In genomic region chr5:131794596-131794995, GRCh38 we compare ENCODE assay signal across 8 cellular contexts. TPM values are rescaled to one million over a fixed set of nuclear protein-coding genes. Genes with fewer than 3 reads are reported as not detected.
DNase-seq lines count a peak whose midpoint lies in the region; ATAC-seq lines count a peak whose summit lies in the region.

No MANE protein-coding gene starts in this region.

- WGBS in mesenchymal stem cell = 60% methylated on average over 1 of the region's 4 CpGs

- no peak overlapping the region for H4K91ac ChIP-seq in mesenchymal stem cell (ENCODE audit: low read length)

- H4K8ac ChIP-seq in mesenchymal stem cell (ENCODE audit: low read length) = no peak overlapping the region

- intact Hi-C loops in activated CD4-positive, alpha-beta memory T cell treated with anti-CD3 and anti-CD28 coated beads for 36 hours (cut with micrococcal nuclease) = no loop called here

- H3K27me3 Mint-ChIP-seq in activated CD4-positive, alpha-beta memory T cell treated with anti-CD3 and anti-CD28 coated beads for 36 hours = no peaks in the 10 kb centered on the region

- peak; percentile 20 for ATAC-seq in GM19395 (IDR thresholded peaks at IDR 0.05; ENCODE audit: unreplicated experiment)
- ATAC-seq in HG03108 (IDR thresholded peaks at IDR 0.05; ENCODE audit: unreplicated experiment) = no peak
- ATAC-seq in HG02840 (IDR thresholded peaks at IDR 0.05; ENCODE audit: low FRiP score, unreplicated experiment) = no peak

- peak overlapping the region in 3 of 11 experiments; percentile 99 to 100 (median 100); a peak in 7 of 22 replicates for H3K9ac ChIP-seq in BLaER1 treated with 17β-estradiol and CSF1 and Interleukin-3, amounts not matched to agents 10 nM and 100 nM
- peak overlapping the region; percentile 99 for H3K9ac ChIP-seq in mesenchymal stem cell (ENCODE audit: low read length)

- POLR2A ChIA-PET in activated CD4-positive, alpha-beta memory T cell treated with anti-CD3 and anti-CD28 coated beads for 36 hours (lab: Charles Lee) = no interaction called here

- peaks cover 27 to 69% (median 67%) of the 10 kb centered on the region in 11 experiments; a peak in 20 of 22 replicates for H4K20me1 ChIP-seq in BLaER1 treated with 17β-estradiol and CSF1 and Interleukin-3, amounts not matched to agents 10 nM and 100 nM

- H3K9me3 Mint-ChIP-seq in activated CD4-positive, alpha-beta memory T cell treated with anti-CD3 and anti-CD28 coated beads for 36 hours = no peaks in the 10 kb centered on the region

- no peak overlapping the region for H3K23ac ChIP-seq in mesenchymal stem cell (ENCODE audit: low read length in 2 of 2)

- H3K9me3 ChIP-seq in BLaER1 treated with 17β-estradiol and CSF1 and Interleukin-3, amounts not matched to agents 10 nM and 100 nM (replicated peaks in 1 of 11) = peaks cover 0 to 7% (median 0%) of the 10 kb centered on the region in 11 experiments; a peak in 3 of 22 replicates
- H3K9me3 ChIP-seq in mesenchymal stem cell (ENCODE audit: control insufficient read depth, low read length) = no peaks in the 10 kb centered on the region
- H3K9me3 ChIP-seq in effector memory CD4-positive, alpha-beta T cell (ENCODE audit: control insufficient read depth, low read length) = no peaks in the 10 kb centered on the region

- no peak overlapping the region for H3K27ac Mint-ChIP-seq in activated CD4-positive, alpha-beta memory T cell treated with anti-CD3 and anti-CD28 coated beads for 36 hours

- no peaks in the 10 kb centered on the region for H3K27me3 ChIP-seq in BLaER1 treated with 17β-estradiol and CSF1 and Interleukin-3, amounts not matched to agents 10 nM and 100 nM
- no peaks in the 10 kb centered on the region for H3K27me3 ChIP-seq in mesenchymal stem cell (ENCODE audit: control insufficient read depth in 1 of 2, insufficient read depth in 1 of 2, low read length in 2 of 2)
- H3K27me3 ChIP-seq in effector memory CD4-positive, alpha-beta T cell (replicated peaks; ENCODE audit: control insufficient read depth, insufficient read depth, low read length, poor library complexity, severe bottlenecking) = no peaks in the 10 kb centered on the region

- H2AK5ac ChIP-seq in mesenchymal stem cell (ENCODE audit: low read length, severe bottlenecking) = no peak overlapping the region

- no peak overlapping the region for H3K14ac ChIP-seq in mesenchymal stem cell (ENCODE audit: low read length in 2 of 2)

- peak overlapping the region in 7 of 10 experiments; percentile 86 to 95 (median 94); a peak in 10 of 20 replicates for H3K4me3 ChIP-seq in BLaER1 treated with 17β-estradiol and CSF1 and Interleukin-3, amounts not matched to agents 10 nM and 100 nM
- peak overlapping the region in 1 of 2 experiments; percentile 90 for H3K4me3 ChIP-seq in mesenchymal stem cell (ENCODE audit: insufficient read depth in 1 of 2, low read depth in 1 of 2, low read length in 2 of 2)
- H3K4me3 ChIP-seq in effector memory CD4-positive, alpha-beta T cell (ENCODE audit: insufficient read depth, low read depth, low read length, poor library complexity, severe bottlenecking) = no peak overlapping the region

- H3K27ac ChIP-seq in BLaER1 treated with 17β-estradiol and CSF1 and Interleukin-3, amounts not matched to agents 10 nM and 100 nM = peak overlapping the region in 5 of 11 experiments; percentile 0 to 100 (median 11); a peak in 2 of 22 replicates
- H3K27ac ChIP-seq in mesenchymal stem cell (ENCODE audit: low read length, poor library complexity, severe bottlenecking) = no peak overlapping the region
- no peak overlapping the region for H3K27ac ChIP-seq in effector memory CD4-positive, alpha-beta T cell (ENCODE audit: insufficient read depth, low read length, poor library complexity, severe bottlenecking)

- H2BK120ac ChIP-seq in mesenchymal stem cell (ENCODE audit: low read depth, low read length) = no peak overlapping the region

- no peak overlapping the region for H2AFZ ChIP-seq in mesenchymal stem cell (ENCODE audit: low read depth, low read length)

- H3K4me1 ChIP-seq in BLaER1 treated with 17β-estradiol and CSF1 and Interleukin-3, amounts not matched to agents 10 nM and 100 nM = peaks cover 24 to 65% (median 35%) of the 10 kb centered on the region in 10 experiments
- peaks cover 7% of the 10 kb centered on the region for H3K4me1 ChIP-seq in mesenchymal stem cell (ENCODE audit: control insufficient read depth, insufficient read depth, low read depth, low read length)
- peaks cover 10% of the 10 kb centered on the region for H3K4me1 ChIP-seq in effector memory CD4-positive, alpha-beta T cell (ENCODE audit: control insufficient read depth, insufficient read depth, low read length, poor library complexity, severe bottlenecking)

- H3K36me3 ChIP-seq in BLaER1 treated with 17β-estradiol and CSF1 and Interleukin-3, amounts not matched to agents 10 nM and 100 nM = peaks cover 0 to 29% (median 22%) of the 10 kb centered on the region in 11 experiments; a peak in 20 of 22 replicates
- peaks cover 0 to 17% of the 10 kb centered on the region in 2 experiments for H3K36me3 ChIP-seq in mesenchymal stem cell (ENCODE audit: control insufficient read depth in 1 of 2, insufficient read depth in 2 of 2, low read depth in 1 of 2, low read length in 2 of 2)
- no peaks in the 10 kb centered on the region for H3K36me3 ChIP-seq in effector memory CD4-positive, alpha-beta T cell (ENCODE audit: control insufficient read depth, insufficient read depth, low read length)

- no peak overlapping the region for H2BK5ac ChIP-seq in mesenchymal stem cell (ENCODE audit: low read depth, low read length, poor library complexity, severe bottlenecking)

- H3K4ac ChIP-seq in mesenchymal stem cell (ENCODE audit: low read depth in 1 of 2, low read length in 2 of 2) = no peak overlapping the region

- H2BK15ac ChIP-seq in mesenchymal stem cell (ENCODE audit: low read depth, poor library complexity, severe bottlenecking) = no peak overlapping the region

- CTCF ChIA-PET in activated CD4-positive, alpha-beta memory T cell treated with anti-CD3 and anti-CD28 coated beads for 36 hours (lab: Charles Lee) = no interaction called here

- peak overlapping the region; percentile 13 for H3K4me3 Mint-ChIP-seq in activated CD4-positive, alpha-beta memory T cell treated with anti-CD3 and anti-CD28 coated beads for 36 hours

- H3K4me1 Mint-ChIP-seq in activated CD4-positive, alpha-beta memory T cell treated with anti-CD3 and anti-CD28 coated beads for 36 hours (ENCODE audit: low read depth) = peaks cover 40% of the 10 kb centered on the region

- H3K79me1 ChIP-seq in mesenchymal stem cell (replicated peaks; ENCODE audit: low read length, poor library complexity, severe bottlenecking) = no peaks in the 10 kb centered on the region

- H3K36me3 Mint-ChIP-seq in activated CD4-positive, alpha-beta memory T cell treated with anti-CD3 and anti-CD28 coated beads for 36 hours = peaks cover 6% of the 10 kb centered on the region

- no peak for DNase-seq in activated CD4-positive, alpha-beta memory T cell treated with anti-CD3 and anti-CD28 coated beads for 36 hours
- peak; percentile 15 for DNase-seq in mesenchymal stem cell
- DNase-seq in effector memory CD4-positive, alpha-beta T cell = no peak
- DNase-seq in kidney tubule cell (ENCODE audit: low spot score) = no peak

- no peak overlapping the region for H2BK12ac ChIP-seq in mesenchymal stem cell (ENCODE audit: low read length in 2 of 2)

- no peak overlapping the region for H3K18ac ChIP-seq in mesenchymal stem cell (ENCODE audit: low read depth in 1 of 2, low read length in 2 of 2)

- peak overlapping the region; percentile 81 to 100 (median 90) for H3K4me2 ChIP-seq in BLaER1 treated with 17β-estradiol and CSF1 and Interleukin-3, amounts not matched to agents 10 nM and 100 nM
- H3K4me2 ChIP-seq in mesenchymal stem cell (ENCODE audit: low read length, poor library complexity, severe bottlenecking) = peak overlapping the region; percentile 47

RNA-seq across cellular contexts. Expression of gene FNIP1, which starts 2.2 kb away (rescaled TPM):
- 10 to 100 TPM; 14.0 to 15.9 TPM for total RNA-seq in activated CD4-positive, alpha-beta memory T cell treated with anti-CD3 and anti-CD28 coated beads for 36 hours
- polyA plus RNA-seq in mesenchymal stem cell (2013, experiment 1 of 2) = 18.2 TPM
- polyA plus RNA-seq in mesenchymal stem cell (2013, experiment 2 of 2) = 18.2 TPM
